In the genomic region with DNA sequence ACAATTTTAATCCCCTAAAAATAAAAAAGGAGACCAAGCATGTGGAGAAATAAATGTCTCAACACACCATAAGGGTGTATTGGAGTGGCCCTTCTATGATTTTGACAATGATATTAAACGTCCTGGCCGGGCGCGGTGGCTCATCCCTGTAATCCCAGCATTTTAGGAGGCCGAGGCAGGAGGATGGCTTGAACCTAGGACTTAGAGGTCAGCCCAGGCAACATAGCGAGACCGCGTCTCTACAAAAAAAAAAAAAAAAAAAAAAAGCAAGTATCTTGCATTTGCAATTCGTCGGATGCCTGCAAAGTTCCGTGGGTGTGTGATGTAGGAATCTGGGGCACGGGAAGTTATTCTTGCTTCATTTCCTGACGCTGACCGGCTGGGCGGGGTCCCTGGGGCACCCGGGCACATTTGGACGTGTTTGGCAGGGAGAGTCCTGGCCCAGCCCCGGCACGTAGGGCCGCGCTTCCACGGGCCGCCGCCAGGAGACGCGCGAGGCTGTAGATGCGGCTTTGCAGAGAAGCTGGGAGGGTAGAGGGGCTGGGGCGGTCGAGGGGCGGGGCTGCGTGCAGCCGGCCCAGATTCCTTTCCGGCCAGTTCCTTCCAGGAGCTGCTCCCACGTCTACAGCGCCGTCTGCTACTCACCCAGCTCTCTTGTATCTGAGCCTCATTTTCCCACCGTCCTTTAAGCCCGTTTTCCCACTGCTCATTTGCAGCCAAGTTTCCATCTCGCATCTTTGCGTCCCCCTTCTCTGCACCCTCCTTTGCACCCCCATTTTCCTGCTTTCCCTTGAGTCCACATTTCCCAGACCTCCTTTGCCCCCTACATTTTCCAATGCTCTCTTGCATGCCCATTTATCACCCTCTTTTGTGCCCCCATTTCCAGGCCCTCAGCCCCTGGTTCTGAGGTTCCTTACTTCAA, we compare ENCODE assay signal across 8 cellular contexts. TPM values are rescaled to one million over a fixed set of nuclear protein-coding genes. Genes with fewer than 3 reads are reported as not detected.
DNase-seq lines count a peak whose midpoint lies in the region; ATAC-seq, FAIRE-seq and TF ChIP-seq lines count a peak whose summit lies in the region.

No MANE protein-coding gene starts in this region.

- H3K4me1 ChIP-seq in A549 (peaks cover 10% of the 10 kb centered on the region; the same call in 1 of the 3 replicates), transverse colon (peaks cover 0 to 27% (median 19%) of the 10 kb centered on the region in 4 donors)

- no peaks in the 10 kb centered on the region for H3K36me3 ChIP-seq in SU-DHL-6 (ENCODE audit: low read length)
- H3K36me3 ChIP-seq in transverse colon = no peaks in the 10 kb centered on the region

- H3K9me3 Mint-ChIP-seq in activated naive CD8-positive, alpha-beta T cell treated with anti-CD3 and anti-CD28 coated beads, Interleukin-2, amount 50 U/mL, for 24 hours = no peaks in the 10 kb centered on the region

- H3K79me2 ChIP-seq in SU-DHL-6 (ENCODE audit: insufficient read depth, low read length) = no peaks in the 10 kb centered on the region

- no peaks in the 10 kb centered on the region for H3F3A ChIP-seq in SU-DHL-6 (ENCODE audit: insufficient read depth)

- POLR2A ChIA-PET in A549 (lab: Yijun Ruan, JAX) = interaction anchor here (0.5 to 1.1 kb wide), 10 partner anchors 10 to 261 kb away, joined by 3 to 32 read pairs (median 4); partner anchors contain the start of genes ELAVL3, RAB3D and SWSAP1

- H3K27me3 ChIP-seq in SU-DHL-6 (ENCODE audit: low read length) (no peaks in the 10 kb centered on the region), transverse colon (peaks cover 1% of the 10 kb centered on the region)

- TF ChIP-seq POLR2A in A549 (IDR thresholded peaks at IDR 0.05; ENCODE audit: low read length) = peak; percentile 55
- no peak for TF ChIP-seq POLR2A in transverse colon (IDR thresholded peaks at IDR 0.05)

- 4% methylated on average over 34 of the region's 41 CpGs for WGBS in A549 (ENCODE audit: missing lambda C conversion rate)
- 2 to 18% methylated on average over 14 to 41 of the region's 41 CpGs for WGBS in transverse colon (ENCODE audit: low coverage in 1 of 2), 2 donors

- TF ChIP-seq CTCF in A549 (IDR thresholded peaks at IDR 0.05) (peak; percentile 84), SU-DHL-6 (IDR thresholded peaks at IDR 0.05; ENCODE audit: insufficient read depth, low read length, poor library complexity, severe bottlenecking) (peak; percentile 82), transverse colon (IDR thresholded peaks at IDR 0.05) (peak; percentile 98 to 99 (median 99))

- H2AFZ ChIP-seq in SU-DHL-6 (ENCODE audit: low read depth, low read length, severe bottlenecking) = no peak overlapping the region

- H3K27ac ChIP-seq in A549 = peak overlapping the region; percentile 78 to 79
- no peak overlapping the region for H3K27ac ChIP-seq in SU-DHL-6 (ENCODE audit: low read depth, low read length)
- peak overlapping the region; percentile 12 to 68 (median 43) for H3K27ac ChIP-seq in transverse colon

- H3K4me3 Mint-ChIP-seq in activated naive CD8-positive, alpha-beta T cell treated with anti-CD3 and anti-CD28 coated beads, Interleukin-2, amount 50 U/mL, for 24 hours = peak overlapping the region; percentile 43

- no peak overlapping the region for H3K27ac Mint-ChIP-seq in activated naive CD8-positive, alpha-beta T cell treated with anti-CD3 and anti-CD28 coated beads, Interleukin-2, amount 50 U/mL, for 24 hours

- TF ChIP-seq EP300 in A549 (IDR thresholded peaks at IDR 0.05) = no peak
- TF ChIP-seq EP300 in transverse colon (IDR thresholded peaks at IDR 0.05; ENCODE audit: low read depth) = no peak

- H3K4me2 ChIP-seq in A549 = peak overlapping the region; percentile 76
- peak overlapping the region; percentile 26 for H3K4me2 ChIP-seq in SU-DHL-6 (ENCODE audit: low read depth, low read length, poor library complexity, severe bottlenecking)

- in situ Hi-C loops in transverse colon (cut with MboI; ENCODE audit: low pct_ligation_motif_present in 1 of 4, low pct_unique_long_range_greater_than_20kb in 1 of 4, low sequenced_read_pairs in 3 of 4) = loop anchor here in 3 of 4 donors (10.0 to 25.0 kb wide), 3 partner anchors 141 to 194 kb away; partner anchors contain the start of genes ELAVL3 (in 1 of the 3), ODAD3 (in 1 of the 3) and PRKCSH (in 1 of the 3)

- peaks cover 27% of the 10 kb centered on the region for H3K27me3 Mint-ChIP-seq in activated naive CD8-positive, alpha-beta T cell treated with anti-CD3 and anti-CD28 coated beads, Interleukin-2, amount 50 U/mL, for 24 hours

- H3K4me3 ChIP-seq in A549 (peak overlapping the region; percentile 39), SU-DHL-6 (ENCODE audit: insufficient read depth, low read length, poor library complexity, severe bottlenecking) (no peak overlapping the region), transverse colon (peak overlapping the region in 2 of 4 donors; percentile 1 to 34)

- ATAC-seq in A549 (peak; percentile 99), GM19023 (IDR thresholded peaks at IDR 0.05; ENCODE audit: unreplicated experiment) (peak; percentile 47)
- ATAC-seq in activated naive CD8-positive, alpha-beta T cell treated with anti-CD3 and anti-CD28 coated beads, Interleukin-2, amount 50 U/mL, for 24 hours = peak; percentile 96

- CTCF ChIA-PET in A549 (lab: Yijun Ruan, JAX) = interaction anchor here (0.5 to 4.6 kb wide), 35 partner anchors 9 to 265 kb away, joined by 3 to 34 read pairs (median 4); partner anchors contain the start of genes CCDC159, ECSIT, ELAVL3 and ODAD3

- FAIRE-seq in A549 (lab: Jason Lieb, UNC) = no peak

- TF ChIP-seq RAD21 in A549 (conservative IDR thresholded peaks at IDR 0.05 in 1 of 2, IDR thresholded peaks at IDR 0.05 in 1 of 2) = peak; percentile 90 to 96

- H3K4me1 Mint-ChIP-seq in activated naive CD8-positive, alpha-beta T cell treated with anti-CD3 and anti-CD28 coated beads, Interleukin-2, amount 50 U/mL, for 24 hours = peaks cover 9% of the 10 kb centered on the region

- H3K9me2 ChIP-seq in SU-DHL-6 (replicated peaks; ENCODE audit: insufficient read depth, low read length) = no peaks in the 10 kb centered on the region

- H4K20me1 ChIP-seq in SU-DHL-6 (ENCODE audit: low read depth, low read length) = no peaks in the 10 kb centered on the region

- H3K9me3 ChIP-seq in A549 (no peaks in the 10 kb centered on the region), SU-DHL-6 (ENCODE audit: insufficient read depth, low read length) (no peaks in the 10 kb centered on the region), transverse colon (no peaks in the 10 kb centered on the region)

- DNase-seq in A549 (ENCODE audit: low read depth in 1 of 2, low spot score in 1 of 2) (peak; percentile 79 to 93), NCI-H128 (lab: John Stamatoyannopoulos, UW; ENCODE audit: unreplicated experiment) (peak; percentile 64), cardiac septum (ENCODE audit: low spot score) (peak; percentile 99), pons (ENCODE audit: low spot score) (peak; percentile 87), transverse colon (peak; percentile 93)
- peak; percentile 90 for DNase-seq in activated naive CD8-positive, alpha-beta T cell treated with anti-CD3 and anti-CD28 coated beads, Interleukin-2, amount 50 U/mL, for 24 hours

- no peaks in the 10 kb centered on the region for H3K36me3 Mint-ChIP-seq in activated naive CD8-positive, alpha-beta T cell treated with anti-CD3 and anti-CD28 coated beads, Interleukin-2, amount 50 U/mL, for 24 hours (ENCODE audit: low read depth)

- no peak overlapping the region; the same call in 1 of the 2 replicates for H3K9ac ChIP-seq in SU-DHL-6 (ENCODE audit: low read length)

- intact Hi-C loops in cardiac septum (cut with DNase I) = loop anchor here (2.0 to 10.0 kb wide), 4 partner anchors 45 to 291 kb away; partner anchors contain the start of genes EPOR and RAB3D
- intact Hi-C loops in transverse colon (cut with DNase I; ENCODE audit: low total_unique reads) = loop anchor here (10.0 kb wide), 1 partner anchor 151 kb away; no protein-coding TSS in a partner anchor

RNA-seq across cellular contexts. Expression of gene TSPAN16, which starts 2.2 kb away (rescaled TPM):
- polyA plus RNA-seq in A549 (2011; rRNA removed) (not detected in 2 replicates), A549 (2017; fragmentation: RNase III; extraction: RNeasy Plus Mini Kit Qiagen cat#74134 plus additional on column Dnase treatment) (not detected in 3 replicates)
- not detected in 2 replicates for polyA plus RNA-seq in A549 (2012; cell fraction: cytosol; rRNA removed)
- polyA plus RNA-seq in A549 (2012; cell fraction: nucleus; rRNA removed) = not detected in 2 replicates
- not detected in 2 replicates for polyA minus RNA-seq in A549 (2011; rRNA and poly(A)+ RNA removed)
- total RNA-seq in cardiac septum (not detected), transverse colon (not detected)

RNA-seq across cellular contexts. Expression of gene DOCK6, which starts 31.4 kb away (rescaled TPM):
- 8.0 and 9.6 TPM in 2 replicates for polyA plus RNA-seq in A549 (2011; rRNA removed)
- 9.9 and 12.9 TPM in 2 replicates for polyA plus RNA-seq in A549 (2012; cell fraction: cytosol; rRNA removed)
- polyA plus RNA-seq in A549 (2012; cell fraction: nucleus; rRNA removed) = 33.0 and 43.0 TPM in 2 replicates
- polyA plus RNA-seq in A549 (2017; fragmentation: RNase III; extraction: RNeasy Plus Mini Kit Qiagen cat#74134 plus additional on column Dnase treatment) = 7.5 to 10.4 TPM (median 7.6 TPM) in 3 replicates
- polyA minus RNA-seq in A549 (2011; rRNA and poly(A)+ RNA removed) = 10.3 and 15.9 TPM in 2 replicates
- total RNA-seq in cardiac septum = 50.5 TPM
- total RNA-seq in transverse colon = 100 to 1,000 TPM in 1 of 4 donors, 10 to 100 TPM in 3; 66.4 to 268 (median 78.4) TPM

RNA-seq across cellular contexts. Expression of gene RAB3D, which starts 45.7 kb away (rescaled TPM):
- 22.3 and 26.8 TPM in 2 replicates for polyA plus RNA-seq in A549 (2011; rRNA removed)
- polyA plus RNA-seq in A549 (2012; cell fraction: cytosol; rRNA removed) = 13.2 and 14.0 TPM in 2 replicates
- polyA plus RNA-seq in A549 (2012; cell fraction: nucleus; rRNA removed) = 6.9 and 9.4 TPM in 2 replicates
- 4.1 to 5.6 TPM (median 4.8 TPM) in 3 replicates for polyA plus RNA-seq in A549 (2017; fragmentation: RNase III; extraction: RNeasy Plus Mini Kit Qiagen cat#74134 plus additional on column Dnase treatment)
- polyA minus RNA-seq in A549 (2011; rRNA and poly(A)+ RNA removed) = 95.2 and 136 TPM in 2 replicates
- 7.4 TPM for total RNA-seq in cardiac septum
- total RNA-seq in transverse colon = 10 to 100 TPM; 16.5 to 41.1 (median 18.6) TPM

RNA-seq across cellular contexts. Expression of gene TMEM205, which starts 52.3 kb away (rescaled TPM):
- polyA plus RNA-seq in A549 (2011; rRNA removed) = 183 and 230 TPM in 2 replicates
- polyA plus RNA-seq in A549 (2012; cell fraction: cytosol; rRNA removed) = 269 and 277 TPM in 2 replicates
- polyA plus RNA-seq in A549 (2012; cell fraction: nucleus; rRNA removed) = 218 and 264 TPM in 2 replicates
- polyA plus RNA-seq in A549 (2017; fragmentation: RNase III; extraction: RNeasy Plus Mini Kit Qiagen cat#74134 plus additional on column Dnase treatment) = 91.6 to 92.6 TPM (median 92.3 TPM) in 3 replicates
- 135 and 193 TPM in 2 replicates for polyA minus RNA-seq in A549 (2011; rRNA and poly(A)+ RNA removed)
- 75.7 TPM for total RNA-seq in cardiac septum
- 100 to 1,000 TPM in 2 of 4 donors, 10 to 100 TPM in 2; 18.7 to 163 (median 88.4) TPM for total RNA-seq in transverse colon

RNA-seq across cellular contexts. Expression of gene CCDC159, which starts 52.6 kb away (rescaled TPM):
- polyA plus RNA-seq in A549 (2011; rRNA removed) (11.3 and 12.2 TPM in 2 replicates), A549 (2017; fragmentation: RNase III; extraction: RNeasy Plus Mini Kit Qiagen cat#74134 plus additional on column Dnase treatment) (8.4 to 11.2 TPM (median 8.6 TPM) in 3 replicates)
- 7.5 and 7.9 TPM in 2 replicates for polyA plus RNA-seq in A549 (2012; cell fraction: cytosol; rRNA removed)
- polyA plus RNA-seq in A549 (2012; cell fraction: nucleus; rRNA removed) = 40.2 and 53.1 TPM in 2 replicates
- polyA minus RNA-seq in A549 (2011; rRNA and poly(A)+ RNA removed) = 8.0 and 12.8 TPM in 2 replicates
- total RNA-seq in cardiac septum (24.2 TPM), transverse colon (1,000 to 10,000 TPM in 1 of 4 donors, 10 to 100 TPM in 3; 13.8 to 1,153 (median 26.1) TPM)

Comparison
In these comparisons a context has a peak if more than half of its experiments do, and no peak if none do; other contexts are left out.
1. ATAC-seq: peak in every context shown above with its lines; median percentile 99 in A549; 96 in activated naive CD8-positive, alpha-beta T cell treated with anti-CD3 and anti-CD28 coated beads, Interleukin-2, amount 50 U/mL, for 24 hours; 47 in GM19023.